Comparison of ENCODE assay signal across 11 cellular contexts in the genomic region with DNA sequence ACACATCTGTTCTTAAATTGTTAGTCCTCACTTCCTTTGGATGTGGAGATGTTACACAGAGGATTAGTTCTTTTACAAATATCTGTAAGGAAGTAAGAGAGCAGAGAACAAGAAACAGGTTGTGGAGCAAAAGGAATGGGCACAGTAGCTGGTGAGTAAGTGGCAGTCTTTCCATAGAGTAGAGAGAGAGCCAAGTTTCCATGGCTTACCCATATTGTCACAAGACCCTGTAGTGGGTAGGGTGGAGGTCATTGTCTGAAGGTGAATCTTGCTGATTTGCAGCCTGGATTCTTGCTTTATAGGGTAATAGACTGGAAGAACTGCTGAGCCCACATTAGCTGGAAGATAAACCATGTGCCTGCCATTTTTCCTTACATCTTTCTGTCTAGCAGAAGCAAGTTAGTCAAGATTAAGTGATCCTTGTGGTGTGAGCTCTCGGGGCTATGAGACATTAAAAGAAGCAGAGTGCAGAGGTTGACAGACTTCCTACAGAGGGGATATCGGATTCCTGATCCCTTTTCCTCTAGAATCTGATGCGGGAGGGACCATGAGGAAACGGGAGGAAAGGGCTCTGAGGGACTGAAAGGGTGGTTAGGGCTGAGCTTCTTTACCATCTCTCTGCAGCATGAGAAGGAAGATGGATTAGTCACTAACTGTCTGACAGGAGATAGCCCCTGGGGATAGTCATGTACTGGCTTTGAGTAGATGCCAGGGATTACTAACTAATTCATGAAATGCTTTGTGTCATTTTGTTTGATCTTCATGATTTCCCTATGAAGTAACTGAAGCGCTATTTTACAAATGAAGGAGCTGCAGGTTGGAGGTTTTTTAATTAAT. TPM values are rescaled to one million over a fixed set of nuclear protein-coding genes. Genes with fewer than 3 reads are reported as not detected.
DNase-seq lines count a peak whose midpoint lies in the region; ATAC-seq and TF ChIP-seq lines count a peak whose summit lies in the region.
"Had no signal": no experiment of that assay in that cellular context is flagged by ENCODE, and none has a peak within 500 bp of the region (broad histone marks: within the 10 kb centered on the region; RNA-seq: fewer than 3 reads in every experiment).

No MANE protein-coding gene starts in this region.

- H3K36me3 ChIP-seq in BLaER1 treated with 17β-estradiol and CSF1 and Interleukin-3, amounts not matched to agents 10 nM and 100 nM = peaks cover 56 to 100% (median 94%) of the 10 kb centered on the region in 11 experiments
- peaks cover 26% of the 10 kb centered on the region for H3K36me3 ChIP-seq in HUES48 (ENCODE audit: control insufficient read depth, insufficient read depth, low read length)
- peaks cover 0 to 22% of the 10 kb centered on the region in 2 experiments for H3K36me3 ChIP-seq in mesenchymal stem cell (ENCODE audit: control insufficient read depth in 1 of 2, insufficient read depth in 2 of 2, low read depth in 1 of 2, low read length in 2 of 2)
- no peaks in the 10 kb centered on the region for H3K36me3 ChIP-seq in uterus

- H3K4me3 ChIP-seq in BLaER1 treated with 17β-estradiol and CSF1 and Interleukin-3, amounts not matched to agents 10 nM and 100 nM = no peak overlapping the region
- H3K4me3 ChIP-seq in HUES48 (ENCODE audit: low read depth, low read length) (no peak overlapping the region), astrocyte of the spinal cord (ENCODE audit: low read depth, low read length) (no peak overlapping the region), mesenchymal stem cell (ENCODE audit: insufficient read depth in 1 of 2, low read depth in 1 of 2, low read length in 2 of 2) (peak overlapping the region in 1 of 2 experiments; percentile 30), uterus (no peak overlapping the region)

- H2AK5ac ChIP-seq in mesenchymal stem cell (ENCODE audit: low read length, severe bottlenecking) = peak overlapping the region; percentile 69

- ATAC-seq in HG02798 (IDR thresholded peaks at IDR 0.05; ENCODE audit: poor library complexity, unreplicated experiment) = no peak

- peaks cover 11% of the 10 kb centered on the region for H3K79me1 ChIP-seq in mesenchymal stem cell (replicated peaks; ENCODE audit: low read length, poor library complexity, severe bottlenecking)

- H2BK120ac ChIP-seq in mesenchymal stem cell (ENCODE audit: low read depth, low read length) = no peak overlapping the region

- 35% methylated on average over 4 of the region's 5 CpGs for WGBS in mesenchymal stem cell

- TF ChIP-seq POLR2A in uterus (IDR thresholded peaks at IDR 0.05) = no peak

- H3K18ac ChIP-seq in mesenchymal stem cell (ENCODE audit: low read depth in 1 of 2, low read length in 2 of 2) = peak overlapping the region in 1 of 2 experiments; percentile 64

- no peak for TF ChIP-seq CTCF in astrocyte of the spinal cord (IDR thresholded peaks at IDR 0.05; ENCODE audit: low read depth, low read length)
- TF ChIP-seq CTCF in uterus (IDR thresholded peaks at IDR 0.05) = no peak

- no peak overlapping the region for H4K91ac ChIP-seq in mesenchymal stem cell (ENCODE audit: low read length)

- H3K27ac ChIP-seq in BLaER1 treated with 17β-estradiol and CSF1 and Interleukin-3, amounts not matched to agents 10 nM and 100 nM = peak overlapping the region in 4 of 11 experiments; percentile 3 to 20 (median 9); a peak in 4 of 22 replicates
- H3K27ac ChIP-seq in HUES48 (ENCODE audit: low read depth, low read length) (peak overlapping the region; percentile 27), mesenchymal stem cell (ENCODE audit: low read length, poor library complexity, severe bottlenecking) (peak overlapping the region; percentile 74), uterus (no peak overlapping the region)

- peak overlapping the region; percentile 51 for H4K8ac ChIP-seq in mesenchymal stem cell (ENCODE audit: low read length)

- H3K9me3 ChIP-seq in BLaER1 treated with 17β-estradiol and CSF1 and Interleukin-3, amounts not matched to agents 10 nM and 100 nM (replicated peaks in 1 of 11) = no peaks in the 10 kb centered on the region
- H3K9me3 ChIP-seq in HUES48 (ENCODE audit: control insufficient read depth, insufficient read depth, low read length) (no peaks in the 10 kb centered on the region), mesenchymal stem cell (ENCODE audit: control insufficient read depth, low read length) (no peaks in the 10 kb centered on the region), uterus (no peaks in the 10 kb centered on the region)

- H3K4me1 ChIP-seq in BLaER1 treated with 17β-estradiol and CSF1 and Interleukin-3, amounts not matched to agents 10 nM and 100 nM = peaks cover 4 to 21% (median 16%) of the 10 kb centered on the region in 10 experiments; a peak in 15 of 20 replicates
- peaks cover 14% of the 10 kb centered on the region for H3K4me1 ChIP-seq in HUES48 (ENCODE audit: control insufficient read depth, insufficient read depth, low read length)
- peaks cover 9% of the 10 kb centered on the region for H3K4me1 ChIP-seq in mesenchymal stem cell (ENCODE audit: control insufficient read depth, insufficient read depth, low read depth, low read length)
- no peaks in the 10 kb centered on the region for H3K4me1 ChIP-seq in uterus

- in situ Hi-C loops in astrocyte of the spinal cord (cut with HindIII; ENCODE audit: low sequenced_read_pairs) = no loop called here
- in situ Hi-C loops in KBM-7 (cut with MboI; ENCODE audit: low pct_unique_long_range_greater_than_20kb, low sequenced_read_pairs) = no loop called here

- peak overlapping the region in 1 of 2 experiments; percentile 17 for H3K4ac ChIP-seq in mesenchymal stem cell (ENCODE audit: low read depth in 1 of 2, low read length in 2 of 2)

- peak overlapping the region; percentile 61 for H2BK5ac ChIP-seq in mesenchymal stem cell (ENCODE audit: low read depth, low read length, poor library complexity, severe bottlenecking)

- peaks cover 16 to 91% (median 62%) of the 10 kb centered on the region in 11 experiments; a peak in 20 of 22 replicates for H4K20me1 ChIP-seq in BLaER1 treated with 17β-estradiol and CSF1 and Interleukin-3, amounts not matched to agents 10 nM and 100 nM

- H3K14ac ChIP-seq in mesenchymal stem cell (ENCODE audit: low read length in 2 of 2) = peak overlapping the region in 1 of 2 experiments; percentile 22

- H2BK12ac ChIP-seq in mesenchymal stem cell (ENCODE audit: low read length in 2 of 2) = no peak overlapping the region

- no peak overlapping the region for H3K23ac ChIP-seq in mesenchymal stem cell (ENCODE audit: low read length in 2 of 2)

- no peaks in the 10 kb centered on the region for H3K27me3 ChIP-seq in BLaER1 treated with 17β-estradiol and CSF1 and Interleukin-3, amounts not matched to agents 10 nM and 100 nM
- no peaks in the 10 kb centered on the region for H3K27me3 ChIP-seq in HUES48 (ENCODE audit: control insufficient read depth, insufficient read depth, low read length)
- H3K27me3 ChIP-seq in mesenchymal stem cell (ENCODE audit: control insufficient read depth in 1 of 2, insufficient read depth in 1 of 2, low read length in 2 of 2) = no peaks in the 10 kb centered on the region
- H3K27me3 ChIP-seq in uterus = no peaks in the 10 kb centered on the region

- intact Hi-C loops in uterus (cut with DNase I; ENCODE audit: low total_unique reads) = no loop called here

- H3K4me2 ChIP-seq in BLaER1 treated with 17β-estradiol and CSF1 and Interleukin-3, amounts not matched to agents 10 nM and 100 nM = peak overlapping the region in 7 of 11 experiments; percentile 8 to 50 (median 11); a peak in 6 of 22 replicates
- peak overlapping the region; percentile 28 for H3K4me2 ChIP-seq in mesenchymal stem cell (ENCODE audit: low read length, poor library complexity, severe bottlenecking)

- no peak overlapping the region for H2BK15ac ChIP-seq in mesenchymal stem cell (ENCODE audit: low read depth, poor library complexity, severe bottlenecking)

- peak; percentile 66 for DNase-seq in astrocyte of the spinal cord (ENCODE audit: low read depth, low spot score)
- DNase-seq in mesenchymal stem cell = peak; percentile 72
- DNase-seq in NCI-H1092 (lab: John Stamatoyannopoulos, UW) = no peak
- no peak for DNase-seq in KBM-7
- no peak for DNase-seq in uterus
- DNase-seq: GDM1; hypothalamus; stimulated activated CD4-positive, alpha-beta T cell treated with anti-CD3 and anti-CD28 coated beads, Interleukin-15, amount 100 ng/mL, for 24 hours had no signal

- H2AFZ ChIP-seq in mesenchymal stem cell (ENCODE audit: low read depth, low read length) = no peak overlapping the region

- H3K9ac ChIP-seq in BLaER1 treated with 17β-estradiol and CSF1 and Interleukin-3, amounts not matched to agents 10 nM and 100 nM = 0 out of 22 replicates have a peak overlapping the region, but pooled peaks of 1 of the 11 experiments have one; percentile 18
- H3K9ac ChIP-seq in HUES48 (ENCODE audit: low read depth, low read length) (no peak overlapping the region), mesenchymal stem cell (ENCODE audit: low read length) (peak overlapping the region; percentile 26)

RNA-seq across cellular contexts. Expression of a gene that starts 44.0 kb away (rescaled TPM):
- polyA plus RNA-seq in mesenchymal stem cell (2013, experiment 1 of 2) = 0.01 TPM
- polyA plus RNA-seq in mesenchymal stem cell (2013, experiment 2 of 2) = 0.01 TPM
- not detected for total RNA-seq in uterus

Comparison
In these comparisons a context has a peak if more than half of its experiments do, and no peak if none do; other contexts are left out.
1. H3K27ac ChIP-seq: peak in HUES48 (single experiment) and mesenchymal stem cell (single experiment); none in uterus (0 of 2).
2. DNase-seq: peak in astrocyte of the spinal cord (single experiment) and mesenchymal stem cell (single experiment); none in NCI-H1092 (single experiment), KBM-7 (single experiment) and uterus (0 of 2).